ENCODE assay signal across 13 cellular contexts in genomic region chr7:116194115-116194514, GRCh38.
"Had no signal": no experiment of that assay in that cellular context is flagged by ENCODE, and none has a peak within 500 bp of the region (broad histone marks: within the 10 kb centered on the region; RNA-seq: fewer than 3 reads in every experiment).

No MANE protein-coding gene starts in this region.

- ATAC-seq: gastroesophageal sphincter, left ventricle myocardium superior, pancreas had no signal

- H3K36me3 ChIP-seq: breast epithelium, gastroesophageal sphincter, pancreas, thyroid gland had no signal

- H3K27me3 ChIP-seq: breast epithelium, gastroesophageal sphincter, thyroid gland had no signal

- H3K27ac ChIP-seq: breast epithelium, pancreas, thyroid gland had no signal

- H3K4me1 ChIP-seq: breast epithelium, pancreas, thyroid gland had no signal

- DNase-seq: activated CD4-positive, alpha-beta T cell treated with anti-CD3 and anti-CD28 coated beads, Interleukin-2, amount 10 ng/mL, durations not matched to agents 7 days and 5 days; activated CD4-positive, CD25-positive, alpha-beta regulatory T cell; activated CD8-positive, alpha-beta memory T cell treated with anti-CD3 and anti-CD28 coated beads for 24 hours; activated naive CD4-positive, alpha-beta T cell treated with anti-CD3 and anti-CD28 coated beads, Interleukin-2, amount 50 U/mL, for 16 hours; amniotic stem cell; left ventricle myocardium superior; mesenchymal stem cell; pancreas; stimulated activated CD4-positive, alpha-beta T cell treated with anti-CD3 and anti-CD28 coated beads, Interleukin-15, amount 100 ng/mL, for 24 hours; T-helper 2 cell; thyroid gland had no signal

- H3K4me3 ChIP-seq: breast epithelium, gastroesophageal sphincter, pancreas, thyroid gland had no signal

- H3K9me3 ChIP-seq: breast epithelium, gastroesophageal sphincter, pancreas, thyroid gland had no signal
